Comparison of ENCODE assay signal across 8 cellular contexts in the genomic region with DNA sequence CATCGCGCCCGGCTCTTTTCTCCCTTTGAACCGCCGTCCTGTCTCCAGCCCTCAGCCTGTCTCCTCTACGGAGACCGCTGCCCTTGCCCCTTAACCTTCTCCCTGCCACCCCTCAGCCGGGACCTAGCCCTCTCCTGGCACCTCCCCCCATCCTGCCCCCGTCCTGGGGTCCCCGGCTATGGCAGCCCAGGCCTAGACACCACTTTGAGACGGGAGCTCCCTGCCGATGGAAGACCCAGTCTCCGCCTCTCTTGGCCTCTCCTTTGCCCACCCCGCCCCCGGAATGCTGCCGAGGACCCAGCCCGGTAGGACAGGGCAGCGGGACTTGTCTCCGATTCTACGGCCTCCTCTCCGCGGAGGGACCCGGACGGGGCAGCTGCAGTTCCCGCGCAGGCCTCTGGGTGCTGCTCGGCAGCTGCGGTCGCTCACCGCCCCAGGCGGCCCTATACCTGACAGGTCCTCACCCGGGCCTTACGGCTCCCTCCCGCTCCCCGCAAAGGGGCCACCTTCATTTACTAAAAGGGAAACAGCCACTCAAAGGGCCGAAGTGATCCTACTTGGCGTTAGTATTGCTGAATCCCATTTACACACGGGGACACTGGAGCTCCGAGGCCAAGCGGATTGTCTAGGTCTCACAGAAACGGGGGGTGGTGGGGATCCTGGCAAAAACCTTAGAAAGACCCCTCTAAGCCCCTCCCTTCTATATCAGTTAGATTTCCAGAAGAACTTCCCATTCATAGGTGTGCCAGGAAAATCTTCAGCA. TPM values are rescaled to one million over a fixed set of nuclear protein-coding genes. Genes with fewer than 3 reads are reported as not detected.
DNase-seq lines count a peak whose midpoint lies in the region; ATAC-seq, FAIRE-seq and TF ChIP-seq lines count a peak whose summit lies in the region.

No MANE protein-coding gene starts in this region.

- H3K36me3 Mint-ChIP-seq in CD4-positive, alpha-beta memory T cell = no peaks in the 10 kb centered on the region

- H3K27ac Mint-ChIP-seq in CD4-positive, alpha-beta memory T cell = no peak overlapping the region

- peak overlapping the region; percentile 48 for H3K4me2 ChIP-seq in keratinocyte (ENCODE audit: control insufficient read depth, extremely low read depth, insufficient read depth, low read depth, low read length)

- H3K27me3 ChIP-seq in CD4-positive, alpha-beta memory T cell (ENCODE audit: insufficient read depth, low read length) = peaks cover 18% of the 10 kb centered on the region
- peaks cover 11% of the 10 kb centered on the region for H3K27me3 ChIP-seq in bronchial epithelial cell (ENCODE audit: control insufficient read depth, insufficient read depth, low read length)
- H3K27me3 ChIP-seq in keratinocyte (ENCODE audit: control insufficient read depth, extremely low read depth, insufficient read depth, low read length) = peaks cover 21% of the 10 kb centered on the region

- H3K9me3 ChIP-seq in CD4-positive, alpha-beta memory T cell (ENCODE audit: control insufficient read depth in 1 of 2, low read length in 2 of 2) = no peaks in the 10 kb centered on the region
- H3K9me3 ChIP-seq in keratinocyte (ENCODE audit: control insufficient read depth, low read depth, low read length) = no peaks in the 10 kb centered on the region

- H3K4me1 ChIP-seq in CD4-positive, alpha-beta memory T cell (ENCODE audit: insufficient read depth, low read length) = peaks cover 10% of the 10 kb centered on the region
- H3K4me1 ChIP-seq in keratinocyte (ENCODE audit: control insufficient read depth, extremely low read depth, insufficient read depth, low read length) = no peaks in the 10 kb centered on the region

- no peaks in the 10 kb centered on the region for H3K79me2 ChIP-seq in keratinocyte (ENCODE audit: control insufficient read depth, insufficient read depth, low read length)

- no peak overlapping the region for H3K9ac ChIP-seq in keratinocyte (ENCODE audit: control insufficient read depth, extremely low read depth, insufficient read depth, low read length)

- FAIRE-seq in bronchial epithelial cell (lab: Jason Lieb, UNC) = no peak
- FAIRE-seq in keratinocyte (lab: Jason Lieb, UNC) = no peak

- H2AFZ ChIP-seq in keratinocyte (ENCODE audit: control insufficient read depth, low read length) = no peak overlapping the region

- dilution Hi-C loops in keratinocyte (cut with MboI; ENCODE audit: extremely low pct_ligation_motif_present, low sequenced_read_pairs) = loop anchor here (10.0 kb wide), 1 partner anchor 114 kb away; the partner anchor contains the start of gene DLX3

- H3K9me1 ChIP-seq in keratinocyte (ENCODE audit: control insufficient read depth, extremely low read depth, insufficient read depth, low read length) = no peaks in the 10 kb centered on the region

- H3K9me3 Mint-ChIP-seq in CD4-positive, alpha-beta memory T cell = no peaks in the 10 kb centered on the region

- peak; percentile 99 for TF ChIP-seq CTCF in bronchial epithelial cell (IDR thresholded peaks at IDR 0.05; ENCODE audit: insufficient read depth, low read length, severe bottlenecking)
- peak; percentile 88 to 99 (median 93) for TF ChIP-seq CTCF in keratinocyte (optimal IDR thresholded peaks at IDR 0.05 in 1 of 3, IDR thresholded peaks at IDR 0.05 in 1 of 3, conservative IDR thresholded peaks at IDR 0.05 in 1 of 3; ENCODE audit: extremely low read depth in 1 of 3, insufficient read depth in 2 of 3, low read length in 3 of 3)

- peak; percentile 72 for ATAC-seq in GM21723 (IDR thresholded peaks at IDR 0.05; ENCODE audit: unreplicated experiment)
- ATAC-seq in GM18517 (IDR thresholded peaks at IDR 0.05; ENCODE audit: unreplicated experiment) = no peak

- no peaks in the 10 kb centered on the region for H4K20me1 ChIP-seq in keratinocyte (ENCODE audit: control insufficient read depth, extremely low read depth, insufficient read depth, low read length)

- POLR2A ChIA-PET in CD4-positive, alpha-beta memory T cell (lab: Charles Lee; ENCODE audit: partially characterized antibody) = interaction anchor here (1.0 to 1.5 kb wide), 2 partner anchors 116 to 118 kb away, joined by 3 to 11 read pairs; no protein-coding TSS in a partner anchor

- H3K4me1 Mint-ChIP-seq in CD4-positive, alpha-beta memory T cell = peaks cover 0 to 7% (median 1%) of the 10 kb centered on the region in 4 donors

- H3K27ac ChIP-seq in CD4-positive, alpha-beta memory T cell (ENCODE audit: low read depth, low read length) = no peak overlapping the region
- no peak overlapping the region for H3K27ac ChIP-seq in keratinocyte (ENCODE audit: control insufficient read depth, insufficient read depth, low read length)

- intact Hi-C loops in CD4-positive, alpha-beta memory T cell (cut with micrococcal nuclease) = loop anchor here (1.0 to 5.0 kb wide), 2 partner anchors 72 to 118 kb away; no protein-coding TSS in a partner anchor

- peak overlapping the region in 4 of 8 donors; percentile 22 to 52 (median 42) for H3K4me3 Mint-ChIP-seq in CD4-positive, alpha-beta memory T cell

- CTCF ChIA-PET in CD4-positive, alpha-beta memory T cell (lab: Charles Lee; ENCODE audit: partially characterized antibody) = interaction anchor here (0.8 to 8.7 kb wide), 8 partner anchors 9 to 323 kb away, joined by 3 to 95 read pairs (median 3); partner anchors contain the start of gene DLX3

- no peak overlapping the region for H3K4me3 ChIP-seq in CD4-positive, alpha-beta memory T cell (ENCODE audit: low read length in 2 of 2)
- H3K4me3 ChIP-seq in bronchial epithelial cell (ENCODE audit: low read depth, low read length) (no peak overlapping the region), keratinocyte (ENCODE audit: control insufficient read depth in 2 of 3, extremely low read depth in 1 of 3, insufficient read depth in 2 of 3, low read depth in 1 of 3, low read length in 3 of 3) (no peak overlapping the region)

- H3K27me3 Mint-ChIP-seq in CD4-positive, alpha-beta memory T cell = peaks cover 25 to 40% of the 10 kb centered on the region in 2 donors

- peak; percentile 56 to 70 (median 64) for DNase-seq in CD4-positive, alpha-beta memory T cell
- peak; percentile 47 for DNase-seq in NCI-H2171 (lab: John Stamatoyannopoulos, UW)
- DNase-seq in activated CD4-positive, CD25-positive, alpha-beta regulatory T cell treated with anti-CD3 and anti-CD28 coated beads, Interleukin-2, amount 50 U/mL, for 16 hours (ENCODE audit: low read depth, low spot score) = peak; percentile 20
- peak; percentile 41 for DNase-seq in bronchial epithelial cell (ENCODE audit: low read depth)
- no peak for DNase-seq in keratinocyte (ENCODE audit: low read depth, low spot score)
- peak; percentile 64 to 70 for DNase-seq in stimulated activated CD4-positive, alpha-beta T cell treated with anti-CD3 and anti-CD28 coated beads, Interleukin-1b, Interleukin-23, amount 100 ng/mL, for 4 hours (ENCODE audit: low read depth in 2 of 2)

- no peaks in the 10 kb centered on the region for H3K36me3 ChIP-seq in CD4-positive, alpha-beta memory T cell (ENCODE audit: insufficient read depth, low read length)
- H3K36me3 ChIP-seq in bronchial epithelial cell (ENCODE audit: control insufficient read depth, insufficient read depth, low read length) = no peaks in the 10 kb centered on the region
- no peaks in the 10 kb centered on the region for H3K36me3 ChIP-seq in keratinocyte (ENCODE audit: control insufficient read depth in 2 of 2, extremely low read depth in 1 of 2, insufficient read depth in 2 of 2, low read length in 2 of 2)

RNA-seq across cellular contexts. Expression of gene TAC4, which starts 32.6 kb away (rescaled TPM):
- total RNA-seq in CD4-positive, alpha-beta memory T cell = not detected
- polyA plus RNA-seq in CD4-positive, alpha-beta memory T cell = not detected
- not detected in 2 replicates for total RNA-seq in bronchial epithelial cell
- not detected in 3 replicates for polyA plus RNA-seq in keratinocyte
- polyA plus RNA-seq in keratinocyte (2011; ENCODE audit: low read depth) = not detected
- not detected in 2 replicates for polyA plus RNA-seq in keratinocyte (2011; cell fraction: cytosol; rRNA removed)
- polyA plus RNA-seq in keratinocyte (2011; cell fraction: nucleus; rRNA removed) = not detected in 2 replicates
- not detected in 2 replicates for polyA plus RNA-seq in keratinocyte (2012; ENCODE audit: low replicate concordance)
- not detected in 3 replicates for polyA minus RNA-seq in keratinocyte
- not detected for polyA minus RNA-seq in keratinocyte (2011; cell fraction: cytosol; rRNA and poly(A)+ RNA removed)
- not detected in 2 replicates for polyA minus RNA-seq in keratinocyte (2011; cell fraction: nucleus; rRNA and poly(A)+ RNA removed)
